In genomic region chrX:135112096-135112729, GRCh38 we compare ENCODE assay signal across 9 cellular contexts. TPM values are rescaled to one million over a fixed set of nuclear protein-coding genes. Genes with fewer than 3 reads are reported as not detected.
DNase-seq lines count a peak whose midpoint lies in the region; ATAC-seq lines count a peak whose summit lies in the region.
"Had no signal": no experiment of that assay in that cellular context is flagged by ENCODE, and none has a peak within 500 bp of the region (broad histone marks: within the 10 kb centered on the region; RNA-seq: fewer than 3 reads in every experiment).

No MANE protein-coding gene starts in this region.

- H3K4me3 Mint-ChIP-seq in activated CD8-positive, alpha-beta T cell treated with anti-CD3 and anti-CD28 coated beads, Interleukin-2, amount 10 ng/mL, durations not matched to agents 7 days and 5 days, result no peak overlapping the region
- no peak overlapping the region for H3K4me3 Mint-ChIP-seq in stimulated activated effector memory CD8-positive, alpha-beta T cell treated with anti-CD3 and anti-CD28 coated beads, Interleukin-12 subunit alpha, Interleukin-12 subunit beta, amount 100 ng/mL, for 72 hours

- CTCF ChIA-PET in activated CD8-positive, alpha-beta T cell treated with anti-CD3 and anti-CD28 coated beads, Interleukin-2, amount 10 ng/mL, durations not matched to agents 7 days and 5 days (lab: Charles Lee), result interaction anchor here (1.8 to 2.3 kb wide), 2 partner anchors 74 to 183 kb away, joined by 4 to 22 read pairs; no protein-coding TSS in a partner anchor

- H3K27me3 Mint-ChIP-seq in activated CD8-positive, alpha-beta T cell treated with anti-CD3 and anti-CD28 coated beads, Interleukin-2, amount 10 ng/mL, durations not matched to agents 7 days and 5 days (ENCODE audit: low read depth), result peaks cover 29% of the 10 kb centered on the region

- POLR2A ChIA-PET in activated CD8-positive, alpha-beta T cell treated with anti-CD3 and anti-CD28 coated beads, Interleukin-2, amount 10 ng/mL, durations not matched to agents 7 days and 5 days (lab: Charles Lee), result no interaction called here

- ATAC-seq in GM18511 (IDR thresholded peaks at IDR 0.05; ENCODE audit: unreplicated experiment), result peak; percentile 57
- peak; percentile 51 for ATAC-seq in activated CD8-positive, alpha-beta T cell treated with anti-CD3 and anti-CD28 coated beads, Interleukin-2, amount 10 ng/mL, durations not matched to agents 7 days and 5 days
- ATAC-seq in stimulated activated effector memory CD8-positive, alpha-beta T cell treated with anti-CD3 and anti-CD28 coated beads, Interleukin-12 subunit alpha, Interleukin-12 subunit beta, amount 100 ng/mL, for 72 hours, result peak; percentile 57
- no peak for ATAC-seq in HG02970 (IDR thresholded peaks at IDR 0.05; ENCODE audit: low FRiP score, unreplicated experiment)

- no peaks in the 10 kb centered on the region for H3K4me1 Mint-ChIP-seq in activated CD8-positive, alpha-beta T cell treated with anti-CD3 and anti-CD28 coated beads, Interleukin-2, amount 10 ng/mL, durations not matched to agents 7 days and 5 days (ENCODE audit: low read depth)
- no peaks in the 10 kb centered on the region for H3K4me1 Mint-ChIP-seq in stimulated activated effector memory CD8-positive, alpha-beta T cell treated with anti-CD3 and anti-CD28 coated beads, Interleukin-12 subunit alpha, Interleukin-12 subunit beta, amount 100 ng/mL, for 72 hours

- no peaks in the 10 kb centered on the region for H3K9me3 Mint-ChIP-seq in activated CD8-positive, alpha-beta T cell treated with anti-CD3 and anti-CD28 coated beads, Interleukin-2, amount 10 ng/mL, durations not matched to agents 7 days and 5 days (ENCODE audit: insufficient read depth)
- no peaks in the 10 kb centered on the region for H3K9me3 Mint-ChIP-seq in stimulated activated effector memory CD8-positive, alpha-beta T cell treated with anti-CD3 and anti-CD28 coated beads, Interleukin-12 subunit alpha, Interleukin-12 subunit beta, amount 100 ng/mL, for 72 hours

- peak; percentile 5 for DNase-seq in COLO668 (lab: John Stamatoyannopoulos, UW; ENCODE audit: unreplicated experiment)
- peak; percentile 1 for DNase-seq in MV-4-11 (lab: John Stamatoyannopoulos, UW)
- peak; percentile 49 for DNase-seq in activated CD8-positive, alpha-beta T cell treated with anti-CD3 and anti-CD28 coated beads, Interleukin-2, amount 10 ng/mL, durations not matched to agents 7 days and 5 days
- peak; percentile 14 for DNase-seq in germinal center (ENCODE audit: low spot score)
- DNase-seq in stimulated activated effector memory CD8-positive, alpha-beta T cell treated with anti-CD3 and anti-CD28 coated beads, Interleukin-12 subunit alpha, Interleukin-12 subunit beta, amount 100 ng/mL, for 72 hours (ENCODE audit: low spot score in 2 of 2), result peak; percentile 7 to 55
- no peak for DNase-seq in epidermal melanocyte (ENCODE audit: insufficient read length, low spot score)
- DNase-seq: right cardiac atrium had no signal

- no peaks in the 10 kb centered on the region for H3K36me3 Mint-ChIP-seq in activated CD8-positive, alpha-beta T cell treated with anti-CD3 and anti-CD28 coated beads, Interleukin-2, amount 10 ng/mL, durations not matched to agents 7 days and 5 days (ENCODE audit: low read depth)
- no peaks in the 10 kb centered on the region for H3K36me3 Mint-ChIP-seq in stimulated activated effector memory CD8-positive, alpha-beta T cell treated with anti-CD3 and anti-CD28 coated beads, Interleukin-12 subunit alpha, Interleukin-12 subunit beta, amount 100 ng/mL, for 72 hours

- H3K27ac Mint-ChIP-seq in activated CD8-positive, alpha-beta T cell treated with anti-CD3 and anti-CD28 coated beads, Interleukin-2, amount 10 ng/mL, durations not matched to agents 7 days and 5 days, result no peak overlapping the region
- H3K27ac Mint-ChIP-seq in stimulated activated effector memory CD8-positive, alpha-beta T cell treated with anti-CD3 and anti-CD28 coated beads, Interleukin-12 subunit alpha, Interleukin-12 subunit beta, amount 100 ng/mL, for 72 hours, result no peak overlapping the region

RNA-seq across cellular contexts. Expression of gene ETDB, which starts 8.1 kb away (rescaled TPM):
- not detected for total RNA-seq in activated CD8-positive, alpha-beta T cell treated with anti-CD3 and anti-CD28 coated beads, Interleukin-2, amount 10 ng/mL, durations not matched to agents 7 days and 5 days
- total RNA-seq: right cardiac atrium had no signal

RNA-seq across cellular contexts. Expression of gene SMIM10L2B, which starts 13.7 kb away (rescaled TPM):
- not detected for total RNA-seq in activated CD8-positive, alpha-beta T cell treated with anti-CD3 and anti-CD28 coated beads, Interleukin-2, amount 10 ng/mL, durations not matched to agents 7 days and 5 days

RNA-seq across cellular contexts. Expression of gene CT55, which starts 59.0 kb away (rescaled TPM):
- not detected for total RNA-seq in activated CD8-positive, alpha-beta T cell treated with anti-CD3 and anti-CD28 coated beads, Interleukin-2, amount 10 ng/mL, durations not matched to agents 7 days and 5 days
- total RNA-seq: right cardiac atrium had no signal
